Comparison of ENCODE assay signal across 12 cellular contexts in genomic region chr7:91759205-91759863, GRCh38.
A peak's percentile ranks its signal among the peaks of the same experiment; 100 is the strongest.
DNase-seq lines count a peak whose midpoint lies in the region; ATAC-seq, FAIRE-seq and TF ChIP-seq lines count a peak whose summit lies in the region.
"Had no signal": no experiment of that assay in that cellular context is flagged by ENCODE, and none has a peak within 500 bp of the region (broad histone marks: within the 10 kb centered on the region; RNA-seq: fewer than 3 reads in every experiment).

No MANE protein-coding gene starts in this region.

- no peak overlapping the region for H2BK12ac ChIP-seq in H1 (ENCODE audit: low read depth, low read length)

- H3K36me3 ChIP-seq in GM23248 (ENCODE audit: low read depth) (no peaks in the 10 kb centered on the region), H1 (ENCODE audit: control insufficient read depth in 2 of 4, insufficient read depth in 4 of 4, low read length in 3 of 4) (no peaks in the 10 kb centered on the region), mucosa of rectum (ENCODE audit: control insufficient read depth in 2 of 2, insufficient read depth in 2 of 2, low read length in 2 of 2) (no peaks in the 10 kb centered on the region), vagina (no peaks in the 10 kb centered on the region)

- no peak for ATAC-seq in HG02852 (IDR thresholded peaks at IDR 0.05; ENCODE audit: unreplicated experiment)
- ATAC-seq in GM18858 (IDR thresholded peaks at IDR 0.05; ENCODE audit: unreplicated experiment) = no peak
- ATAC-seq: stimulated activated naive CD8-positive, alpha-beta T cell treated with anti-CD3 and anti-CD28 coated beads, Interleukin-15, amount 100 ng/mL, for 72 hours had no signal

- no peaks in the 10 kb centered on the region for H3K79me1 ChIP-seq in H1 (ENCODE audit: low read depth, low read length)

- no peak overlapping the region for H3K23ac ChIP-seq in H1 (ENCODE audit: insufficient read length)

- TF ChIP-seq RAD21 in H1 (IDR thresholded peaks at IDR 0.05 in 1 of 2, conservative IDR thresholded peaks at IDR 0.05 in 1 of 2; ENCODE audit: low read depth in 2 of 2, low read length in 2 of 2) = no peak

- no peak overlapping the region for H2BK120ac ChIP-seq in H1 (replicated peaks; ENCODE audit: low read depth, low read length)

- H4K20me1 ChIP-seq in GM23248 (ENCODE audit: insufficient read depth) = no peaks in the 10 kb centered on the region
- H4K20me1 ChIP-seq in H1 (replicated peaks in 1 of 2; ENCODE audit: control insufficient read depth in 1 of 2, insufficient read depth in 2 of 2, low read length in 2 of 2) = no peaks in the 10 kb centered on the region

- no peaks in the 10 kb centered on the region for H3F3A ChIP-seq in GM23248 (ENCODE audit: insufficient read depth)

- H3K14ac ChIP-seq in H1 (ENCODE audit: insufficient read length) = no peak overlapping the region

- no peak overlapping the region for H3K18ac ChIP-seq in H1 (ENCODE audit: extremely low read depth, low read length)

- peak; percentile 38 for DNase-seq in GM23248
- peak; percentile 23 for DNase-seq in NCI-H774 (lab: John Stamatoyannopoulos, UW)
- peak in 1 of 2 experiments; percentile 21 for DNase-seq in H1 (ENCODE audit: low read depth in 1 of 2, low spot score in 2 of 2)
- DNase-seq in NCI-H2081 treated with DMSO at 0.1 percent for 48 hours (lab: John Stamatoyannopoulos, UW) = no peak
- DNase-seq in vagina (ENCODE audit: extremely low spot score in 2 of 2) = no peak
- DNase-seq: activated B cell treated with CpG ODN at 0.5 μM for 24 hours; stimulated activated CD4-positive, alpha-beta T cell treated with anti-CD3 and anti-CD28 coated beads, Interleukin-12 subunit alpha, Interleukin-12 subunit beta, amount 100 ng/mL, for 4 hours; stimulated activated naive CD8-positive, alpha-beta T cell treated with anti-CD3 and anti-CD28 coated beads, Interleukin-15, amount 100 ng/mL, for 72 hours had no signal

- H3K9ac ChIP-seq in GM23248 (no peak overlapping the region), H1 (replicated peaks in 1 of 4; ENCODE audit: extremely low read depth in 1 of 4, low read depth in 3 of 4, low read length in 3 of 4) (no peak overlapping the region), mucosa of rectum (ENCODE audit: low read depth in 1 of 2, low read length in 2 of 2) (peak overlapping the region in 1 of 2 donors; percentile 19)

- no peak overlapping the region for H2BK20ac ChIP-seq in H1 (ENCODE audit: low read length)

- H2AFZ ChIP-seq in GM23248 = peak overlapping the region; percentile 41; the same call in 1 of the 2 replicates
- peak overlapping the region; percentile 99 for H2AFZ ChIP-seq in H1 (ENCODE audit: low read length)

- H2BK15ac ChIP-seq in H1 (ENCODE audit: low read length) = no peak overlapping the region

- H3K27me3 ChIP-seq in GM23248 (replicated peaks; ENCODE audit: insufficient read depth) (no peaks in the 10 kb centered on the region), H1 (replicated peaks in 1 of 4; ENCODE audit: control insufficient read depth in 3 of 4, extremely low read depth in 1 of 4, insufficient read depth in 3 of 4, low read length in 3 of 4) (no peaks in the 10 kb centered on the region), mucosa of rectum (ENCODE audit: control insufficient read depth in 2 of 2, insufficient read depth in 2 of 2, low read length in 2 of 2) (no peaks in the 10 kb centered on the region), vagina (no peaks in the 10 kb centered on the region)

- H3K79me2 ChIP-seq in GM23248 (ENCODE audit: insufficient read depth) (no peaks in the 10 kb centered on the region), H1 (ENCODE audit: control insufficient read depth in 1 of 2, insufficient read depth in 2 of 2, low read length in 2 of 2) (no peaks in the 10 kb centered on the region)

- no peak overlapping the region for H3K56ac ChIP-seq in H1 (replicated peaks; ENCODE audit: insufficient read length, low read depth, low read length)

- intact Hi-C loops in vagina (cut with DNase I) = no loop called here

- H3K27ac ChIP-seq in GM23248 (no peak overlapping the region), H1 (ENCODE audit: low read depth, low read length) (no peak overlapping the region), mucosa of rectum (ENCODE audit: low read depth in 2 of 2, low read length in 2 of 2) (peak overlapping the region; percentile 67 to 69), vagina (no peak overlapping the region)

- FAIRE-seq in H1 (lab: Jason Lieb, UNC) = no peak
- FAIRE-seq: endothelial cell of umbilical vein had no signal

- no peak overlapping the region for H2AK5ac ChIP-seq in H1 (ENCODE audit: low read depth, low read length)

- in situ Hi-C loops in GM23248 (cut with MboI) = no loop called here

- CTCF ChIA-PET in H1 (lab: Charles Lee; ENCODE audit: partially characterized antibody) = no interaction called here

- H2BK5ac ChIP-seq in H1 (ENCODE audit: low read depth, low read length) = no peak overlapping the region

- H4K91ac ChIP-seq in H1 (replicated peaks; ENCODE audit: insufficient read length, low read length) = no peak overlapping the region

- no peak for TF ChIP-seq POLR2A in H1 (IDR thresholded peaks at IDR 0.05; ENCODE audit: control extremely low read depth in 1 of 2, low read depth in 2 of 2, low read length in 2 of 2)
- no peak for TF ChIP-seq POLR2A in vagina (IDR thresholded peaks at IDR 0.05)

- H3K9me3 ChIP-seq in GM23248 (ENCODE audit: low read depth) (no peaks in the 10 kb centered on the region), H1 (ENCODE audit: insufficient read depth in 2 of 2, low read depth in 1 of 2, low read length in 1 of 2) (0 out of 4 replicates have a peak, but pooled peaks cover 0 to 4% of the 10 kb centered on the region in 2 experiments), mucosa of rectum (ENCODE audit: control insufficient read depth in 2 of 2, low read length in 2 of 2) (peaks cover 0 to 3% of the 10 kb centered on the region in 2 donors), vagina (no peaks in the 10 kb centered on the region)

- no peaks in the 10 kb centered on the region for H3K4me1 ChIP-seq in GM23248 (ENCODE audit: insufficient read depth)
- H3K4me1 ChIP-seq in H1 (replicated peaks in 1 of 4; ENCODE audit: control insufficient read depth in 3 of 4, insufficient read depth in 4 of 4, low read length in 3 of 4) = 0 out of 7 replicates have a peak, but pooled peaks cover 0 to 2% (median 0%) of the 10 kb centered on the region in 4 experiments
- peaks cover 0 to 6% of the 10 kb centered on the region in 2 donors for H3K4me1 ChIP-seq in mucosa of rectum (ENCODE audit: control insufficient read depth in 2 of 2, insufficient read depth in 2 of 2, low read length in 2 of 2)
- H3K4me1 ChIP-seq in vagina = peaks cover 5% of the 10 kb centered on the region

- POLR2A ChIA-PET in H1 (lab: Charles Lee; ENCODE audit: partially characterized antibody) = no interaction called here

- H3K23me2 ChIP-seq in H1 (ENCODE audit: low read depth, low read length) = no peaks in the 10 kb centered on the region

- no peaks in the 10 kb centered on the region for H3K9me2 ChIP-seq in GM23248 (ENCODE audit: insufficient read depth)

- no peak overlapping the region for H4K8ac ChIP-seq in H1 (ENCODE audit: extremely low read depth, insufficient read depth, low read length)

- H3K4me3 ChIP-seq in GM23248 (no peak overlapping the region), H1 (ENCODE audit: extremely low read depth in 1 of 4, insufficient read depth in 2 of 4, low read depth in 3 of 4, low read length in 4 of 4) (no peak overlapping the region), mucosa of rectum (ENCODE audit: low read length in 2 of 2) (no peak overlapping the region), vagina (no peak overlapping the region)

- TF ChIP-seq EP300 in H1 (IDR thresholded peaks at IDR 0.05; ENCODE audit: borderline replicate concordance in 1 of 2, low read depth in 2 of 2, low read length in 2 of 2) = no peak

- H4K5ac ChIP-seq in H1 (ENCODE audit: insufficient read length, low read depth, low read length) = no peak overlapping the region

- no peak for TF ChIP-seq CTCF in H1 (IDR thresholded peaks at IDR 0.05; ENCODE audit: control extremely low read depth in 1 of 3, insufficient read depth in 1 of 3, low read depth in 1 of 3, low read length in 3 of 3)
- no peak for TF ChIP-seq CTCF in vagina (IDR thresholded peaks at IDR 0.05)

- H3K4me2 ChIP-seq in GM23248 (ENCODE audit: unreplicated experiment) = no peak overlapping the region
- peak overlapping the region in 1 of 2 experiments; percentile 2; a peak in 1 of 4 replicates for H3K4me2 ChIP-seq in H1 (ENCODE audit: insufficient read depth in 1 of 2, low read depth in 2 of 2, low read length in 2 of 2)

- 22 to 31% methylated on average over 4 of the region's 4 CpGs for WGBS in GM23248 (ENCODE audit: low coverage in 1 of 2, low lambda C conversion rate in 2 of 2, missing lambda C conversion rate in 2 of 2), 2 experiments
- WGBS in H1 (ENCODE audit: extremely low coverage in 1 of 2, insufficient coverage in 1 of 2, insufficient read length in 1 of 2, insufficient replicate concordance in 2 of 2, low coverage in 1 of 2, low lambda C conversion rate in 2 of 2, missing lambda C conversion rate in 1 of 2), 2 experiments = 94% methylated on average over 4 of the region's 4 CpGs; no CpG with 5 or more reads in 1 of the 2 experiments

- no peak overlapping the region for H3K4ac ChIP-seq in H1 (replicated peaks; ENCODE audit: insufficient read length, low read depth, low read length)

TF ChIP-seq in H1, 55 proteins besides CTCF, POLR2A, EP300 and RAD21:
- 0 out of 2 replicates have a peak, but pooled peaks have one; percentile 38 for TF ChIP-seq YY1 (IDR thresholded peaks at IDR 0.05; ENCODE audit: low read depth, low read length)
- no peak for TF ChIP-seq RBBP5 (IDR thresholded peaks at IDR 0.05; ENCODE audit: borderline replicate concordance, low read depth, low read length)
- no peak for TF ChIP-seq SIRT6 (IDR thresholded peaks at IDR 0.05; ENCODE audit: low read length)
- peak; percentile 19 for TF ChIP-seq ASH2L (IDR thresholded peaks at IDR 0.05; ENCODE audit: low read length)

Comparison
In these comparisons a context has a peak if more than half of its experiments do, and no peak if none do; other contexts are left out.
1. DNase-seq: peak in GM23248 (single experiment) and NCI-H774 (single experiment); none in NCI-H2081 treated with DMSO at 0.1 percent for 48 hours (single experiment) and vagina (0 of 2).
2. H3K27ac ChIP-seq: peak in mucosa of rectum (2 of 2); none in GM23248 (single experiment), H1 (single experiment) and vagina (single experiment).